ENCODE assay signal across 12 cellular contexts in genomic region chr2:158006961-158007664, GRCh38.
DNase-seq lines count a peak whose midpoint lies in the region; ATAC-seq, FAIRE-seq and TF ChIP-seq lines count a peak whose summit lies in the region.
"Had no signal": no experiment of that assay in that cellular context is flagged by ENCODE, and none has a peak within 500 bp of the region (broad histone marks: within the 10 kb centered on the region; RNA-seq: fewer than 3 reads in every experiment).

No MANE protein-coding gene starts in this region.

- peak; percentile 10 for DNase-seq in activated naive CD4-positive, alpha-beta T cell treated with Interleukin-2 at 50 U/mL for 16 hours
- no peak for DNase-seq in activated naive CD4-positive, alpha-beta T cell (lab: John Stamatoyannopoulos, UW)
- DNase-seq in NCI-H2029 treated with DMSO at 0.1 percent for 48 hours (lab: John Stamatoyannopoulos, UW) (peak; percentile 58), GM12878 (ENCODE audit: low read depth, low spot score) (no peak), thyroid gland (peak; percentile 84 to 87)
- DNase-seq: left cardiac atrium, T-helper 9 cell had no signal

- H3K36me3 ChIP-seq in GM12878 (ENCODE audit: control insufficient read depth in 2 of 2, insufficient read depth in 2 of 2, low read length in 1 of 2) (no peaks in the 10 kb centered on the region), thyroid gland (no peaks in the 10 kb centered on the region)
- H3K36me3 ChIP-seq: esophagus muscularis mucosa had no signal

- H3K4me2 ChIP-seq in GM12878 (ENCODE audit: control insufficient read depth, insufficient read depth) = no peak overlapping the region

- H4K20me1 ChIP-seq in GM12878 (ENCODE audit: control insufficient read depth, insufficient read depth) = no peaks in the 10 kb centered on the region

- in situ Hi-C loops in GM12878 (cut with MboI) = loop anchor here (5.0 to 10.0 kb wide), 3 partner anchors 232 to 705 kb away; no protein-coding TSS in a partner anchor

- H3K4me3 ChIP-seq in GM12878 (no peak overlapping the region), thyroid gland (replicated peaks in 1 of 3) (no peak overlapping the region)
- H3K4me3 ChIP-seq: esophagus muscularis mucosa had no signal

- TF ChIP-seq CTCF in GM12878 (IDR thresholded peaks at IDR 0.05 in 2 of 3, conservative IDR thresholded peaks at IDR 0.05 in 1 of 3; ENCODE audit: control insufficient read depth in 2 of 3, extremely low read depth in 1 of 3, insufficient read depth in 1 of 3, low read depth in 3 of 3, low read length in 3 of 3) = 0 out of 6 replicates have a peak, but pooled peaks of 1 of the 3 experiments have one; percentile 12
- peak in 4 of 6 experiments; percentile 26 to 54 (median 46) for TF ChIP-seq CTCF in thyroid gland (IDR thresholded peaks at IDR 0.05)

- POLR2A ChIA-PET in GM12878 (lab: Charles Lee) = interaction anchor here (0.7 kb wide), 1 partner anchor 550 kb away, joined by 9 read pairs; no protein-coding TSS in a partner anchor

- CTCF ChIA-PET in GM12878 (lab: Yijun Ruan, JAX) = interaction anchor here (1.2 to 7.1 kb wide), 4 partner anchors 10 to 704 kb away, joined by 3 to 71 read pairs (median 4); no protein-coding TSS in a partner anchor

- no peak for TF ChIP-seq EP300 in GM12878 (IDR thresholded peaks at IDR 0.05; ENCODE audit: borderline replicate concordance in 1 of 2, control insufficient read depth in 1 of 2, low read depth in 2 of 2, low read length in 2 of 2)

- no peak overlapping the region for H3K9ac ChIP-seq in GM12878 (ENCODE audit: control insufficient read depth, insufficient read depth, low read length)

- H3K79me2 ChIP-seq in GM12878 (ENCODE audit: control insufficient read depth, insufficient read depth, low read length) = no peaks in the 10 kb centered on the region

- TF ChIP-seq RAD21 in GM12878 (IDR thresholded peaks at IDR 0.05; ENCODE audit: insufficient read depth, low read depth, low read length) = no peak

- peaks cover 0 to 3% of the 10 kb centered on the region in 2 experiments; a peak in 1 of 4 replicates for H3K27me3 ChIP-seq in GM12878 (replicated peaks in 1 of 2; ENCODE audit: control insufficient read depth in 2 of 2, insufficient read depth in 2 of 2, low read length in 1 of 2)
- no peaks in the 10 kb centered on the region for H3K27me3 ChIP-seq in thyroid gland
- H3K27me3 ChIP-seq: esophagus muscularis mucosa had no signal

- SMC1A ChIA-PET in GM12878 (lab: Charles Lee; ENCODE audit: uncharacterized antibody, unreplicated experiment) = interaction anchor here (0.6 to 1.9 kb wide), 4 partner anchors 17 to 705 kb away, joined by 3 to 4 read pairs (median 4); no protein-coding TSS in a partner anchor

- H3K9me3 ChIP-seq in GM12878 (replicated peaks; ENCODE audit: control insufficient read depth, insufficient read depth, low read length) = no peaks in the 10 kb centered on the region
- no peaks in the 10 kb centered on the region for H3K9me3 ChIP-seq in thyroid gland
- H3K9me3 ChIP-seq: esophagus muscularis mucosa had no signal

- H3K27ac ChIP-seq in GM12878 (ENCODE audit: control insufficient read depth, insufficient read depth) = no peak overlapping the region
- no peak overlapping the region for H3K27ac ChIP-seq in thyroid gland
- H3K27ac ChIP-seq: esophagus muscularis mucosa had no signal

- peak; percentile 72 for ATAC-seq in GM12878
- ATAC-seq in GM21576 (IDR thresholded peaks at IDR 0.05; ENCODE audit: unreplicated experiment) = no peak
- ATAC-seq in HG03280 (IDR thresholded peaks at IDR 0.05; ENCODE audit: unreplicated experiment) = no peak
- ATAC-seq in HG03097 (IDR thresholded peaks at IDR 0.05; ENCODE audit: low FRiP score, unreplicated experiment) = no peak
- ATAC-seq: left cardiac atrium had no signal

- RAD21 ChIA-PET in GM12878 (lab: Charles Lee; ENCODE audit: unreplicated experiment) = interaction anchor here (0.7 to 2.1 kb wide), 4 partner anchors 16 to 705 kb away, joined by 3 to 5 read pairs (median 3); no protein-coding TSS in a partner anchor

- no peaks in the 10 kb centered on the region for H3K4me1 ChIP-seq in GM12878 (ENCODE audit: control insufficient read depth, insufficient read depth, low read length)
- H3K4me1 ChIP-seq in thyroid gland = peaks cover 3 to 4% of the 10 kb centered on the region in 2 donors

- 43% methylated on average over 7 of the region's 8 CpGs for WGBS in GM12878 (ENCODE audit: insufficient coverage, insufficient replicate concordance, low lambda C conversion rate, missing lambda C conversion rate)
- 54 to 59% methylated on average over 8 of the region's 8 CpGs for WGBS in thyroid gland, 2 donors

- no peak for FAIRE-seq in GM12878 (lab: Jason Lieb, UNC)
- FAIRE-seq: GM18507 had no signal

- H2AFZ ChIP-seq in GM12878 (ENCODE audit: control insufficient read depth, low read depth, low read length) = no peak overlapping the region

- no peak for TF ChIP-seq POLR2A in GM12878 (IDR thresholded peaks at IDR 0.05; ENCODE audit: low read depth, low read length)
- no peak for TF ChIP-seq POLR2A in thyroid gland (IDR thresholded peaks at IDR 0.05)

- intact Hi-C loops in GM12878 (cut with micrococcal nuclease; ENCODE audit: unreplicated experiment) = no loop called here
- intact Hi-C loops in thyroid gland (cut with DNase I) = no loop called here

- BruUV-seq in GM12878 (replicated peaks; lab: Mats Ljungman, UMichigan) = no TSS peak

TF ChIP-seq in GM12878, 131 proteins besides CTCF, POLR2A, EP300 and RAD21 (continues in another document):
- TF ChIP-seq ZNF384 (IDR thresholded peaks at IDR 0.05; ENCODE audit: borderline replicate concordance, low read depth, low read length) (no peak), EZH2 (IDR thresholded peaks at IDR 0.05; ENCODE audit: borderline replicate concordance, control insufficient read depth, low read depth, low read length) (no peak), PBX3 (IDR thresholded peaks at IDR 0.05; ENCODE audit: insufficient replicate concordance, low read depth, low read length) (no peak), E2F8 (IDR thresholded peaks at IDR 0.05; ENCODE audit: low read depth, partially characterized antibody) (no peak), HCFC1 (IDR thresholded peaks at IDR 0.05; ENCODE audit: low read length) (no peak), KAT2A (conservative IDR thresholded peaks at IDR 0.05; ENCODE audit: control insufficient read depth, low read depth, low read length) (no peak), GATAD2B (conservative IDR thresholded peaks at IDR 0.05; ENCODE audit: low read depth) (no peak), NR2C1 (IDR thresholded peaks at IDR 0.05) (no peak), GABPA (IDR thresholded peaks at IDR 0.05; ENCODE audit: low read depth) (no peak), SREBF2 (IDR thresholded peaks at IDR 0.05; ENCODE audit: low read length) (no peak)

Comparison
In these comparisons a context has a peak if more than half of its experiments do, and no peak if none do; other contexts are left out.
1. DNase-seq: peak in activated naive CD4-positive, alpha-beta T cell treated with Interleukin-2 at 50 U/mL for 16 hours (single experiment), NCI-H2029 treated with DMSO at 0.1 percent for 48 hours (single experiment) and thyroid gland (2 of 2); none in activated naive CD4-positive, alpha-beta T cell (0 of 4) and GM12878 (single experiment).